8 cellular contexts compared by ENCODE assay signal in the genomic region with DNA sequence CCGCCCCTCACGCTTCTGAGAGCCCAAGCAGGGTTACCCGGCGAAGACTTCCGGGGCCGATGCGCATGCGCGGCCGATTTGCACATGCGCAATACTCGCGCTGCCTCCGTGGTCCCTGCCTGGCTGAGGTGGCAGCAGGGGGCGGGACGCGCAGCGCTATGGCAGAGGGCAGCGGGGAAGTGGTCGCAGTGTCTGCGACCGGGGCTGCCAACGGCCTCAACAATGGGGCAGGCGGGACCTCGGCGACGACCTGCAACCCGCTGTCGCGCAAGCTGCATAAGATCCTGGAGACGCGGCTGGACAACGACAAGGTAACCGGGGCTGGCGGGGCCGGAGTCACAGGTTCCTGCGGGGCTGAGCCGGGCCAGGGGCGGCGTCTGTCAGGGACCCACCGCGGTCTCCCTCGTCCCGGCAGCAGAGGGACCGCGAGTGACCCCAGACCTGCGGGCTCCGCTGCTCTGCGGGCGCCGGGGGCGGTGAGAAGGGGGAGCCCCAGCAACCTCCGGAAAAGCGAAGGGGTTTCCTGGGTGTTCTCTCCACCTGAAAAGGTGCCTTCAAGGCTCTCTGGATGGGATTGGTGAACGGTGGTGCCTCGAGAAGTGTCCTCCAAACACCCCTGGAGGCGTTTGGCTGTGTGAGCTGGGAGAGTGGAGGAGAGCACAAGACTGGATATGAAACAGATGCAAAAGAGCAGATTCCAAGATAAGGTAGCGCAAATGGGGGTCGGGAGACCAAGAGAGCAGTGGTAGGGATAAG. TPM values are rescaled to one million over a fixed set of nuclear protein-coding genes. Genes with fewer than 3 reads are reported as not detected.
DNase-seq lines count a peak whose midpoint lies in the region; ATAC-seq and TF ChIP-seq lines count a peak whose summit lies in the region.

A gene (plus strand): TSS at position 94 of the 756 bp plus-strand sequence. CDS start 65 bp downstream, at position 159.

- CTCF ChIA-PET in activated CD8-positive, alpha-beta memory T cell treated with anti-CD3 and anti-CD28 coated beads, Interleukin-2, amount 10 ng/mL, durations not matched to agents 7 days and 5 days (lab: Charles Lee) = interaction anchor here (1.1 to 1.6 kb wide), 2 partner anchors 28 to 40 kb away, joined by 4 to 5 read pairs; no protein-coding TSS in a partner anchor

- peak within 1 kb of the TSS; percentile 65 for H3K9ac ChIP-seq in endodermal cell (ENCODE audit: extremely low read depth, low read length, poor library complexity, severe bottlenecking)

- H3K36me3 Mint-ChIP-seq in activated CD8-positive, alpha-beta memory T cell treated with anti-CD3 and anti-CD28 coated beads, Interleukin-2, amount 10 ng/mL, durations not matched to agents 7 days and 5 days = peaks cover 16% of the 10 kb centered on the region
- H3K36me3 Mint-ChIP-seq in endodermal cell (ENCODE audit: low read depth) = no peaks in the 10 kb centered on the region

- H3K36me3 ChIP-seq in endodermal cell (ENCODE audit: control insufficient read depth, insufficient read depth, low read length) = peaks cover 9% of the 10 kb centered on the region
- H3K36me3 ChIP-seq in mesodermal cell (ENCODE audit: control insufficient read depth, insufficient read depth, low read length) = peaks cover 5% of the 10 kb centered on the region

- peak; percentile 94 for DNase-seq in D341Med (ENCODE audit: low spot score)
- peak; percentile 95 for DNase-seq in HT-29 (ENCODE audit: low spot score)
- peak; percentile 64 for DNase-seq in NOMO-1 treated with DMSO at 0.1 percent for 48 hours (lab: John Stamatoyannopoulos, UW; ENCODE audit: unreplicated experiment)
- peak; percentile 95 for DNase-seq in activated CD8-positive, alpha-beta memory T cell treated with anti-CD3 and anti-CD28 coated beads, Interleukin-2, amount 10 ng/mL, durations not matched to agents 7 days and 5 days
- peak; percentile 98 for DNase-seq in endodermal cell
- DNase-seq in stimulated activated CD8-positive, alpha-beta memory T cell treated with anti-CD3 and anti-CD28 coated beads, Interleukin-15, amount 100 ng/mL, for 24 hours (ENCODE audit: low read depth) = peak; percentile 97

- WGBS in endodermal cell (ENCODE audit: insufficient coverage in 1 of 2, insufficient read length in 1 of 2), 2 experiments = 0 to 1% methylated on average over 10 to 59 of the region's 59 CpGs
- WGBS in mesodermal cell (ENCODE audit: insufficient coverage in 2 of 2), 2 experiments = 0% methylated on average over 34 to 49 of the region's 59 CpGs

- no peaks in the 10 kb centered on the region for H3K9me3 ChIP-seq in endodermal cell (ENCODE audit: control insufficient read depth, low read length)
- no peaks in the 10 kb centered on the region for H3K9me3 ChIP-seq in mesodermal cell (ENCODE audit: control insufficient read depth, low read length)

- peak within 1 kb of the TSS; percentile 93 for H3K4me3 ChIP-seq in endodermal cell (ENCODE audit: low read length)
- peak within 1 kb of the TSS; percentile 92 for H3K4me3 ChIP-seq in mesodermal cell (ENCODE audit: extremely low read depth, insufficient read depth, low read length, poor library complexity, severe bottlenecking)

- TF ChIP-seq CTCF in endodermal cell (conservative IDR thresholded peaks at IDR 0.05) = peak; percentile 44

- peak within 1 kb of the TSS; percentile 87 for H3K27ac Mint-ChIP-seq in activated CD8-positive, alpha-beta memory T cell treated with anti-CD3 and anti-CD28 coated beads, Interleukin-2, amount 10 ng/mL, durations not matched to agents 7 days and 5 days
- peak within 1 kb of the TSS; percentile 16 for H3K27ac Mint-ChIP-seq in endodermal cell

- peak within 1 kb of the TSS; percentile 94 for H3K4me3 Mint-ChIP-seq in activated CD8-positive, alpha-beta memory T cell treated with anti-CD3 and anti-CD28 coated beads, Interleukin-2, amount 10 ng/mL, durations not matched to agents 7 days and 5 days
- H3K4me3 Mint-ChIP-seq in endodermal cell = peak within 1 kb of the TSS; percentile 81

- no peaks in the 10 kb centered on the region for H3K27me3 Mint-ChIP-seq in activated CD8-positive, alpha-beta memory T cell treated with anti-CD3 and anti-CD28 coated beads, Interleukin-2, amount 10 ng/mL, durations not matched to agents 7 days and 5 days
- peaks cover 9% of the 10 kb centered on the region for H3K27me3 Mint-ChIP-seq in endodermal cell (ENCODE audit: insufficient read depth)

- H3K4me1 ChIP-seq in endodermal cell (ENCODE audit: control insufficient read depth, insufficient read depth, low read length) = no peaks in the 10 kb centered on the region
- H3K4me1 ChIP-seq in mesodermal cell (ENCODE audit: control insufficient read depth, insufficient read depth, low read length, poor library complexity, severe bottlenecking) = no peaks in the 10 kb centered on the region

- H3K9me3 Mint-ChIP-seq in activated CD8-positive, alpha-beta memory T cell treated with anti-CD3 and anti-CD28 coated beads, Interleukin-2, amount 10 ng/mL, durations not matched to agents 7 days and 5 days (ENCODE audit: low read depth) = peaks cover 3% of the 10 kb centered on the region
- H3K9me3 Mint-ChIP-seq in endodermal cell = no peaks in the 10 kb centered on the region

- H3K27ac ChIP-seq in endodermal cell (ENCODE audit: low read depth, low read length) (no peak within 1 kb of the TSS), mesodermal cell (ENCODE audit: low read depth, low read length, severe bottlenecking) (peak within 1 kb of the TSS; percentile 18)

- H3K4me1 Mint-ChIP-seq in activated CD8-positive, alpha-beta memory T cell treated with anti-CD3 and anti-CD28 coated beads, Interleukin-2, amount 10 ng/mL, durations not matched to agents 7 days and 5 days = peaks cover 22% of the 10 kb centered on the region
- peaks cover 6% of the 10 kb centered on the region for H3K4me1 Mint-ChIP-seq in endodermal cell

- peak; percentile 91 for ATAC-seq in GM21360 (IDR thresholded peaks at IDR 0.05; ENCODE audit: unreplicated experiment)
- ATAC-seq in activated CD8-positive, alpha-beta memory T cell treated with anti-CD3 and anti-CD28 coated beads, Interleukin-2, amount 10 ng/mL, durations not matched to agents 7 days and 5 days = peak; percentile 97

- no peaks in the 10 kb centered on the region for H3K27me3 ChIP-seq in endodermal cell (ENCODE audit: control insufficient read depth, insufficient read depth, low read length, poor library complexity, severe bottlenecking)

RNA-seq across cellular contexts. Expression of the gene that starts here (rescaled TPM):
- total RNA-seq in HT-29 (2014; rRNA removed; shearing (Covaris generic)) = 13.2 and 15.6 TPM in 2 replicates
- total RNA-seq in activated CD8-positive, alpha-beta memory T cell treated with anti-CD3 and anti-CD28 coated beads, Interleukin-2, amount 10 ng/mL, durations not matched to agents 7 days and 5 days = 10 to 100 TPM; 26.4 to 28.6 TPM
- 10 to 100 TPM; 34.4 to 43.0 TPM for total RNA-seq in endodermal cell
- polyA plus RNA-seq in endodermal cell (2013, experiment 1 of 2) = 26.4 TPM
- 22.5 TPM for polyA plus RNA-seq in endodermal cell (2013, experiment 2 of 2)
- polyA plus RNA-seq in mesodermal cell (2013, experiment 1 of 2) = 35.4 TPM
- 38.6 TPM for polyA plus RNA-seq in mesodermal cell (2013, experiment 2 of 2)
